ENCODE assay signal across 8 cellular contexts in the genomic region with DNA sequence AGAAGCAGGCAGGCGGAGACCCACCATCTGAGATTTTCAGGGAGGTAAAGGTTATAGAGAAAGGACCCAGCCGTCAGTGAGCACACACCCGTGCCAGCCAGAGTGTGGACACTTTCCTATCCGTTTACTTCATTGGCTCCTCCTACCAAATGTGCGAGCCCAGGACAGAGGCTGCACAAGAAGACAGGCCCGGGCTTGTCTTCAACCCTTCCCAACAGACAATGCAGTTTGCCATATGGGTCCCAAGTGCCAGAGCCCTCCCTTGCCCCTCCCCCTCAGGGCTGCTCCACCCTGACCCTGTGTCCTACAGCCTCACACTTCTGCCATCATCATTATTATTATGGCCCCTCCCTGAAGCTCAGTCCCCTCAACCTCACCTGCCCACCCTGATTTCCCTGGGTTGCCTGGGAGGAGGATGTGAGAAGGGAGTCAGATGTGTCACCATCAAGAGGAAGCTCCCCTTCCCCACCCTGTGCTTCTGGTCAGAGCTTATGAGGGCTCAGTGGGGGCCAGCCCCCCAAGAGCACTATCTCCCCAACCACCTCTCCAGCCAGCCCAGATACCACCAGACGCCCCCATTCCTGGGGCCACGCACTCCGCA. TPM values are rescaled to one million over a fixed set of nuclear protein-coding genes. Genes with fewer than 3 reads are reported as not detected.
DNase-seq lines count a peak whose midpoint lies in the region; ATAC-seq and TF ChIP-seq lines count a peak whose summit lies in the region.

No MANE protein-coding gene starts in this region.

- peak overlapping the region; percentile 56; the same call in 1 of the 2 replicates for H3K4me2 ChIP-seq in OCI-LY1 (ENCODE audit: low read length)

- DNase-seq in activated T-cell treated with anti-CD3 and anti-CD28 coated beads, Interleukin-2, amount 50 U/mL, for 4 hours: no peak
- DNase-seq in activated T-cell treated with anti-CD3 and anti-CD28 coated beads for 4 hours: no peak
- peak; percentile 54 to 75 for DNase-seq in foreskin keratinocyte
- DNase-seq in type B pancreatic cell (ENCODE audit: extremely low spot score, unreplicated experiment): no peak
- DNase-seq in SIG-M5 (lab: John Stamatoyannopoulos, UW): no peak
- no peak for DNase-seq in activated CD8-positive, alpha-beta memory T cell treated with anti-CD3 and anti-CD28 coated beads for 24 hours
- DNase-seq in NK-92 treated with Interleukin-12 subunit alpha and Interleukin-12 subunit beta, amount 100 ng/mL, for 24 hours (lab: John Stamatoyannopoulos, UW): no peak

- no peaks in the 10 kb centered on the region for H3K9me3 ChIP-seq in OCI-LY1 (ENCODE audit: low read length)

- no peaks in the 10 kb centered on the region for H3K27me3 Mint-ChIP-seq in activated T-cell treated with anti-CD3 and anti-CD28 coated beads, Interleukin-2, amount 50 U/mL, for 4 hours (ENCODE audit: low read depth)
- no peaks in the 10 kb centered on the region for H3K27me3 Mint-ChIP-seq in type B pancreatic cell

- H3K9me2 ChIP-seq in OCI-LY1 (ENCODE audit: low read depth, low read length): no peaks in the 10 kb centered on the region

- peak overlapping the region; percentile 87 for H3K27ac Mint-ChIP-seq in type B pancreatic cell

- H3K27ac ChIP-seq in OCI-LY1 (ENCODE audit: low read depth, low read length, poor library complexity, severe bottlenecking): no peak overlapping the region
- no peak overlapping the region for H3K27ac ChIP-seq in foreskin keratinocyte

- no peaks in the 10 kb centered on the region for H3F3A ChIP-seq in OCI-LY1 (ENCODE audit: insufficient read depth, low read length)

- H3K4me1 ChIP-seq in OCI-LY1 (ENCODE audit: insufficient read depth, low read length, severe bottlenecking): peaks cover 92% of the 10 kb centered on the region
- H3K4me1 ChIP-seq in foreskin keratinocyte: peaks cover 20% of the 10 kb centered on the region

- H3K9me3 Mint-ChIP-seq in activated T-cell treated with anti-CD3 and anti-CD28 coated beads, Interleukin-2, amount 50 U/mL, for 4 hours: no peaks in the 10 kb centered on the region
- H3K9me3 Mint-ChIP-seq in type B pancreatic cell: no peaks in the 10 kb centered on the region

- peak; percentile 0 to 2 for ATAC-seq in activated T-cell treated with anti-CD3 and anti-CD28 coated beads, Interleukin-2, amount 50 U/mL, for 4 hours
- peak; percentile 63 for ATAC-seq in foreskin keratinocyte

- no peak overlapping the region for H2AFZ ChIP-seq in OCI-LY1 (ENCODE audit: low read length)

- no peak overlapping the region for H3K4me3 ChIP-seq in OCI-LY1 (ENCODE audit: low read depth, low read length, poor library complexity, severe bottlenecking)

- H3K27me3 ChIP-seq in OCI-LY1 (ENCODE audit: insufficient read depth, low read length): peaks cover 5% of the 10 kb centered on the region; the same call in 1 of the 2 replicates
- peaks cover 3% of the 10 kb centered on the region for H3K27me3 ChIP-seq in foreskin keratinocyte

- peaks cover 98% of the 10 kb centered on the region for H3K4me1 Mint-ChIP-seq in activated T-cell treated with anti-CD3 and anti-CD28 coated beads, Interleukin-2, amount 50 U/mL, for 4 hours (ENCODE audit: low read depth)
- H3K4me1 Mint-ChIP-seq in type B pancreatic cell (ENCODE audit: unreplicated experiment): peaks cover 41% of the 10 kb centered on the region

- peaks cover 15% of the 10 kb centered on the region for H3K36me3 Mint-ChIP-seq in activated T-cell treated with anti-CD3 and anti-CD28 coated beads, Interleukin-2, amount 50 U/mL, for 4 hours (ENCODE audit: insufficient read depth)
- H3K36me3 Mint-ChIP-seq in type B pancreatic cell: no peaks in the 10 kb centered on the region

- H4K20me1 ChIP-seq in OCI-LY1 (ENCODE audit: insufficient read depth, low read length): no peaks in the 10 kb centered on the region

- no peak for TF ChIP-seq CTCF in OCI-LY1 (IDR thresholded peaks at IDR 0.05; ENCODE audit: low read length)
- no peak for TF ChIP-seq CTCF in foreskin keratinocyte (conservative IDR thresholded peaks at IDR 0.05)
- TF ChIP-seq CTCF in type B pancreatic cell (conservative IDR thresholded peaks at IDR 0.05): no peak

- no peak overlapping the region for H3K9ac ChIP-seq in OCI-LY1 (ENCODE audit: low read length)

- peak overlapping the region; percentile 81 for H3K4me3 Mint-ChIP-seq in activated T-cell treated with anti-CD3 and anti-CD28 coated beads, Interleukin-2, amount 50 U/mL, for 4 hours
- no peak overlapping the region for H3K4me3 Mint-ChIP-seq in type B pancreatic cell

- peaks cover 9% of the 10 kb centered on the region; the same call in 1 of the 2 replicates for H3K36me3 ChIP-seq in OCI-LY1 (ENCODE audit: insufficient read depth, low read length)

- no peaks in the 10 kb centered on the region for H3K79me2 ChIP-seq in OCI-LY1 (ENCODE audit: insufficient read depth, low read length)

RNA-seq across cellular contexts. Expression of a gene that starts 9.4 kb away (rescaled TPM):
- 10 to 100 TPM; 68.3 to 97.3 (median 86.8) TPM for total RNA-seq in activated T-cell treated with anti-CD3 and anti-CD28 coated beads, Interleukin-2, amount 50 U/mL, for 4 hours
- total RNA-seq in foreskin keratinocyte: not detected in 2 replicates
- polyA plus RNA-seq in foreskin keratinocyte: 0.02 and 0.04 TPM in 2 replicates
- total RNA-seq in type B pancreatic cell (ENCODE audit: low replicate concordance): 0.24 and 0.29 TPM in 2 replicates

RNA-seq across cellular contexts. Expression of a gene that starts 24.8 kb away (rescaled TPM):
- 1 to 10 TPM; 2.0 to 2.9 (median 2.3) TPM for total RNA-seq in activated T-cell treated with anti-CD3 and anti-CD28 coated beads, Interleukin-2, amount 50 U/mL, for 4 hours
- 0.07 and 0.14 TPM in 2 replicates for total RNA-seq in foreskin keratinocyte
- polyA plus RNA-seq in foreskin keratinocyte: 0.07 TPM in 1 of 2 replicates, not detected in the other
- total RNA-seq in type B pancreatic cell (ENCODE audit: low replicate concordance): 0.24 and 0.40 TPM in 2 replicates

Comparison
In these comparisons a context has a peak if more than half of its experiments do, and no peak if none do; other contexts are left out.
1. DNase-seq: peak in foreskin keratinocyte (2 of 2); none in activated T-cell treated with anti-CD3 and anti-CD28 coated beads, Interleukin-2, amount 50 U/mL, for 4 hours (single experiment), activated T-cell treated with anti-CD3 and anti-CD28 coated beads for 4 hours (single experiment), type B pancreatic cell (single experiment), SIG-M5 (single experiment), activated CD8-positive, alpha-beta memory T cell treated with anti-CD3 and anti-CD28 coated beads for 24 hours (single experiment) and NK-92 treated with Interleukin-12 subunit alpha and Interleukin-12 subunit beta, amount 100 ng/mL, for 24 hours (single experiment).
2. RNA of a gene that starts 9.4 kb away (total RNA-seq): 68.3 to 97.3 TPM in activated T-cell treated with anti-CD3 and anti-CD28 coated beads, Interleukin-2, amount 50 U/mL, for 4 hours; 0.24 to 0.29 TPM in type B pancreatic cell and not detected in foreskin keratinocyte; every median in the first group is over 10 times any median in the second.